In genomic region chr17:45404870-45405249, GRCh38 we compare ENCODE assay signal across 19 cellular contexts. TPM values are rescaled to one million over a fixed set of nuclear protein-coding genes. Genes with fewer than 3 reads are reported as not detected.
DNase-seq lines count a peak whose midpoint lies in the region; ATAC-seq and TF ChIP-seq lines count a peak whose summit lies in the region.
"Had no signal": no experiment of that assay in that cellular context is flagged by ENCODE, and none has a peak within 500 bp of the region (broad histone marks: within the 10 kb centered on the region; RNA-seq: fewer than 3 reads in every experiment).

No MANE protein-coding gene starts in this region.

- peaks cover 42% of the 10 kb centered on the region for H3K36me3 Mint-ChIP-seq in Calu3 (ENCODE audit: insufficient read depth, unreplicated experiment)
- H3K36me3 Mint-ChIP-seq in stimulated activated effector memory CD8-positive, alpha-beta T cell treated with anti-CD3 and anti-CD28 coated beads, Interleukin-12 subunit alpha, Interleukin-12 subunit beta, amount 100 ng/mL, for 72 hours: peaks cover 60% of the 10 kb centered on the region

- no peak for DNase-seq in Calu3
- no peak for DNase-seq in NT2/D1 (ENCODE audit: low read depth, low spot score)
- DNase-seq in stimulated activated effector memory CD8-positive, alpha-beta T cell treated with anti-CD3 and anti-CD28 coated beads, Interleukin-12 subunit alpha, Interleukin-12 subunit beta, amount 100 ng/mL, for 72 hours (ENCODE audit: low spot score in 2 of 2): no peak
- no peak for DNase-seq in OCI-M2 (lab: John Stamatoyannopoulos, UW; ENCODE audit: unreplicated experiment)
- DNase-seq in GM10248 (ENCODE audit: extremely low spot score): no peak
- DNase-seq: CD8-positive, alpha-beta T cell; cortex of kidney; DMS79; heart right ventricle; NCI-H1092 treated with DMSO at 0.1 percent for 48 hours; NCI-H2029 treated with DMSO at 0.1 percent for 48 hours; NCI-H446 had no signal

- H3K9me3 Mint-ChIP-seq in Calu3 (ENCODE audit: low read depth, unreplicated experiment): no peaks in the 10 kb centered on the region
- H3K9me3 Mint-ChIP-seq in stimulated activated effector memory CD8-positive, alpha-beta T cell treated with anti-CD3 and anti-CD28 coated beads, Interleukin-12 subunit alpha, Interleukin-12 subunit beta, amount 100 ng/mL, for 72 hours: no peaks in the 10 kb centered on the region
- H3K9me3 Mint-ChIP-seq: CD8-positive, alpha-beta T cell had no signal

- peaks cover 36% of the 10 kb centered on the region for H3K4me1 ChIP-seq in NT2/D1 (ENCODE audit: insufficient read depth, insufficient read length)
- peaks cover 3% of the 10 kb centered on the region for H3K4me1 ChIP-seq in iPS-18a (ENCODE audit: control insufficient read depth, low read depth, low read length)

- H3K9me3 ChIP-seq in NT2/D1 (ENCODE audit: insufficient read depth, low read length) (no peaks in the 10 kb centered on the region), iPS-18a (ENCODE audit: control insufficient read depth, low read depth, low read length) (no peaks in the 10 kb centered on the region)
- H3K9me3 ChIP-seq: breast epithelium, heart right ventricle, right atrium auricular region, thoracic aorta had no signal

- peak overlapping the region; percentile 17 for H3K9ac ChIP-seq in NT2/D1 (ENCODE audit: insufficient read length, low read depth)
- no peak overlapping the region for H3K9ac ChIP-seq in iPS-18a (ENCODE audit: low read length)

- intact Hi-C loops in Calu3 (cut with micrococcal nuclease; ENCODE audit: unreplicated experiment): no loop called here

- H3K27me3 Mint-ChIP-seq in Calu3 (ENCODE audit: unreplicated experiment): no peaks in the 10 kb centered on the region

- H3K36me3 ChIP-seq in NT2/D1 (ENCODE audit: insufficient read depth, insufficient read length, low read length): peaks cover 10% of the 10 kb centered on the region
- H3K36me3 ChIP-seq in iPS-18a (ENCODE audit: control insufficient read depth, low read depth, low read length): no peaks in the 10 kb centered on the region
- H3K36me3 ChIP-seq: breast epithelium, thoracic aorta had no signal

- no peak for ATAC-seq in stimulated activated effector memory CD8-positive, alpha-beta T cell treated with anti-CD3 and anti-CD28 coated beads, Interleukin-12 subunit alpha, Interleukin-12 subunit beta, amount 100 ng/mL, for 72 hours
- ATAC-seq in GM18502 (IDR thresholded peaks at IDR 0.05; ENCODE audit: poor library complexity, unreplicated experiment): no peak
- ATAC-seq: activated CD4-positive, CD25-positive, alpha-beta regulatory T cell treated with anti-CD3 and anti-CD28 coated beads, Interleukin-2, amount 50 U/mL, for 24 hours; CD8-positive, alpha-beta T cell had no signal

- no peak for TF ChIP-seq CTCF in Calu3 (IDR thresholded peaks at IDR 0.05; ENCODE audit: unreplicated experiment)
- no peak for TF ChIP-seq CTCF in GM10248 (IDR thresholded peaks at IDR 0.05; ENCODE audit: control extremely low read depth, extremely low read depth, low read depth, missing control alignments)

- peak overlapping the region; percentile 19 for H3K4me3 Mint-ChIP-seq in Calu3 (ENCODE audit: low read depth, unreplicated experiment)
- no peak overlapping the region for H3K4me3 Mint-ChIP-seq in stimulated activated effector memory CD8-positive, alpha-beta T cell treated with anti-CD3 and anti-CD28 coated beads, Interleukin-12 subunit alpha, Interleukin-12 subunit beta, amount 100 ng/mL, for 72 hours
- H3K4me3 Mint-ChIP-seq: CD8-positive, alpha-beta T cell had no signal

- H3K27me3 ChIP-seq in NT2/D1 (ENCODE audit: insufficient read depth, insufficient read length): no peaks in the 10 kb centered on the region
- H3K27me3 ChIP-seq in iPS-18a (ENCODE audit: control insufficient read depth, insufficient read depth, low read length): peaks cover 5% of the 10 kb centered on the region
- H3K27me3 ChIP-seq: breast epithelium, heart right ventricle, right atrium auricular region had no signal

- POLR2A ChIA-PET in GM10248 (lab: Yijun Ruan, JAX): no interaction called here

- no TSS peak for BruUV-seq in Calu3 (replicated peaks; lab: Mats Ljungman, UMichigan)

- H3K4me3 ChIP-seq in NT2/D1 (ENCODE audit: insufficient read length, low read depth) (no peak overlapping the region), iPS-18a (ENCODE audit: low read length) (peak overlapping the region; percentile 31)
- H3K4me3 ChIP-seq: SK-N-MC had no signal

- H3K27ac ChIP-seq in iPS-18a (ENCODE audit: low read length): no peak overlapping the region
- H3K27ac ChIP-seq: breast epithelium, heart right ventricle, right atrium auricular region, SK-N-MC, thoracic aorta had no signal

- peaks cover 33% of the 10 kb centered on the region for H3K4me1 Mint-ChIP-seq in Calu3 (ENCODE audit: low read depth, unreplicated experiment)
- H3K4me1 Mint-ChIP-seq in stimulated activated effector memory CD8-positive, alpha-beta T cell treated with anti-CD3 and anti-CD28 coated beads, Interleukin-12 subunit alpha, Interleukin-12 subunit beta, amount 100 ng/mL, for 72 hours: peaks cover 31% of the 10 kb centered on the region

- CTCF ChIA-PET in Calu3 (lab: Charles Lee) (interaction anchor here (1.4 kb wide), 1 partner anchor 186 kb away, joined by 4 read pairs; no protein-coding TSS in a partner anchor), GM10248 (lab: Yijun Ruan, JAX) (no interaction called here)

- no peak overlapping the region for H3K27ac Mint-ChIP-seq in Calu3 (ENCODE audit: unreplicated experiment)
- H3K27ac Mint-ChIP-seq in stimulated activated effector memory CD8-positive, alpha-beta T cell treated with anti-CD3 and anti-CD28 coated beads, Interleukin-12 subunit alpha, Interleukin-12 subunit beta, amount 100 ng/mL, for 72 hours: peak overlapping the region; percentile 73

RNA-seq across cellular contexts. Expression of gene ARHGAP27, which starts 27.8 kb away (rescaled TPM):
- 104 and 125 TPM in 2 replicates for total RNA-seq in Calu3 (2022)
